Comparison of ENCODE assay signal across 19 cellular contexts in genomic region chr1:38488162-38488898, GRCh38.
DNase-seq lines count a peak whose midpoint lies in the region; ATAC-seq, FAIRE-seq and TF ChIP-seq lines count a peak whose summit lies in the region.
"Had no signal": no experiment of that assay in that cellular context is flagged by ENCODE, and none has a peak within 500 bp of the region (broad histone marks: within the 10 kb centered on the region; RNA-seq: fewer than 3 reads in every experiment).

No MANE protein-coding gene starts in this region.

- peaks cover 23% of the 10 kb centered on the region for H3K4me1 Mint-ChIP-seq in endodermal cell
- H3K4me1 Mint-ChIP-seq: CD4-positive, alpha-beta memory T cell had no signal

- H3K36me3 Mint-ChIP-seq in endodermal cell (ENCODE audit: low read depth), result no peaks in the 10 kb centered on the region
- H3K36me3 Mint-ChIP-seq: CD14-positive monocyte; CD4-positive, alpha-beta memory T cell had no signal

- POLR2A ChIA-PET in HEK293 (lab: Yijun Ruan, JAX) (no interaction called here), K562 (lab: Yijun Ruan, JAX) (interaction anchor here (0.6 kb wide), 1 partner anchor 55 kb away, joined by 3 read pairs; no protein-coding TSS in a partner anchor)

- BruUV-seq in K562 (replicated peaks; lab: Mats Ljungman, UMichigan), result no TSS peak

- WGBS in K562 (ENCODE audit: insufficient coverage, low coverage, missing lambda C conversion rate), result 10% methylated on average over 6 of the region's 6 CpGs
- 78 to 95% methylated on average over 2 to 6 of the region's 6 CpGs for WGBS in endodermal cell (ENCODE audit: insufficient coverage in 1 of 2, insufficient read length in 1 of 2), 2 experiments

- H3K4me3 ChIP-seq in HEK293 (ENCODE audit: low read depth, low read length) (no peak overlapping the region), K562 (no peak overlapping the region), endodermal cell (ENCODE audit: low read length) (no peak overlapping the region), vagina (no peak overlapping the region)
- H3K4me3 ChIP-seq: BLaER1 had no signal

- H3K4me2 ChIP-seq in K562 (ENCODE audit: insufficient read depth, low read length), result no peak overlapping the region
- H3K4me2 ChIP-seq: BLaER1 had no signal

- H3K9me3 Mint-ChIP-seq in endodermal cell, result peaks cover 8% of the 10 kb centered on the region

- no peak overlapping the region for H3K9ac ChIP-seq in K562 (ENCODE audit: insufficient read depth in 1 of 2, low read depth in 2 of 2, low read length in 2 of 2)
- no peak overlapping the region for H3K9ac ChIP-seq in endodermal cell (ENCODE audit: extremely low read depth, low read length, poor library complexity, severe bottlenecking)
- H3K9ac ChIP-seq: BLaER1 had no signal

- H3K9me1 ChIP-seq in K562 (ENCODE audit: control insufficient read depth, insufficient read depth, low read length), result no peaks in the 10 kb centered on the region

- no peaks in the 10 kb centered on the region for H4K20me1 ChIP-seq in K562 (replicated peaks; ENCODE audit: control insufficient read depth, insufficient read depth, low read length)
- H4K20me1 ChIP-seq: BLaER1 had no signal

- CTCF ChIA-PET in HEK293 (lab: Yijun Ruan, JAX), result interaction anchor here (0.5 to 1.0 kb wide), 2 partner anchors 22 to 1563 kb away, joined by 3 read pairs; no protein-coding TSS in a partner anchor
- CTCF ChIA-PET in K562 (lab: Yijun Ruan, JAX; ENCODE audit: low intra/inter-chr PET ratio), result no interaction called here

- no peaks in the 10 kb centered on the region for H3K9me3 ChIP-seq in HEK293 (ENCODE audit: control insufficient read depth, insufficient read depth, low read depth, low read length)
- H3K9me3 ChIP-seq in K562 (replicated peaks; ENCODE audit: control insufficient read depth, insufficient read depth, low read depth, low read length), result no peaks in the 10 kb centered on the region
- H3K9me3 ChIP-seq in endodermal cell (ENCODE audit: control insufficient read depth, low read length), result peaks cover 13% of the 10 kb centered on the region
- H3K9me3 ChIP-seq in vagina, result no peaks in the 10 kb centered on the region
- H3K9me3 ChIP-seq: BLaER1 had no signal

- peaks cover 21% of the 10 kb centered on the region for H3K27me3 Mint-ChIP-seq in endodermal cell (ENCODE audit: insufficient read depth)

- no peak for DNase-seq in K562 (ENCODE audit: extremely low read depth in 1 of 4, low spot score in 3 of 4)
- peak; percentile 7 for DNase-seq in endodermal cell
- DNase-seq in vagina (ENCODE audit: extremely low spot score in 2 of 2), result peak; percentile 20 to 40
- no peak for DNase-seq in AG08395 (ENCODE audit: low spot score)
- no peak for DNase-seq in stimulated activated CD4-positive, alpha-beta T cell treated with anti-CD3 and anti-CD28 coated beads, Interleukin-1b, Interleukin-23, amount 100 ng/mL, for 48 hours
- DNase-seq: CD4-positive, alpha-beta memory T cell; DMS153; DMS79; GDM1; HCEC 1CT; HFFc6; KG1 had no signal

- TF ChIP-seq CTCF in HEK293 (tag by site-specific recombination; IDR thresholded peaks at IDR 0.05) (no peak), K562 (IDR thresholded peaks at IDR 0.05 in 2 of 3, conservative IDR thresholded peaks at IDR 0.05 in 1 of 3; ENCODE audit: insufficient read depth in 2 of 3, low read depth in 1 of 3, low read length in 3 of 3) (no peak), endodermal cell (conservative IDR thresholded peaks at IDR 0.05) (no peak), vagina (IDR thresholded peaks at IDR 0.05) (no peak)

- no peak for TF ChIP-seq RAD21 in K562 (CRISPR knock-in tag; conservative IDR thresholded peaks at IDR 0.05 in 1 of 2, IDR thresholded peaks at IDR 0.05 in 1 of 2)

- no peaks in the 10 kb centered on the region for H3K4me1 ChIP-seq in HEK293 (ENCODE audit: control insufficient read depth, insufficient read depth, low read length)
- H3K4me1 ChIP-seq in K562 (replicated peaks in 1 of 2; ENCODE audit: control insufficient read depth in 2 of 2, insufficient read depth in 2 of 2, low read length in 2 of 2), result no peaks in the 10 kb centered on the region
- H3K4me1 ChIP-seq in endodermal cell (ENCODE audit: control insufficient read depth, insufficient read depth, low read length), result no peaks in the 10 kb centered on the region
- H3K4me1 ChIP-seq in vagina, result no peaks in the 10 kb centered on the region

- in situ Hi-C loops in K562 (cut with MboI), result loop anchor here (5.0 kb wide), 1 partner anchor 94 kb away; no protein-coding TSS in a partner anchor

- H3K79me2 ChIP-seq in K562 (ENCODE audit: control insufficient read depth, insufficient read depth, low read length), result no peaks in the 10 kb centered on the region

- no peak overlapping the region for H3K27ac Mint-ChIP-seq in endodermal cell
- H3K27ac Mint-ChIP-seq: CD14-positive monocyte; CD4-positive, alpha-beta memory T cell; HFFc6 had no signal

- no peak for TF ChIP-seq POLR2A in K562 (conservative IDR thresholded peaks at IDR 0.05)
- no peak for TF ChIP-seq POLR2A in vagina (IDR thresholded peaks at IDR 0.05)

- H3K36me3 ChIP-seq in HEK293 (ENCODE audit: control insufficient read depth in 2 of 2, insufficient read depth in 1 of 2, low read length in 2 of 2) (no peaks in the 10 kb centered on the region), K562 (ENCODE audit: control insufficient read depth, insufficient read depth, low read length) (no peaks in the 10 kb centered on the region), endodermal cell (ENCODE audit: control insufficient read depth, insufficient read depth, low read length) (no peaks in the 10 kb centered on the region), vagina (no peaks in the 10 kb centered on the region)
- H3K36me3 ChIP-seq: BLaER1 had no signal

- H3K4me3 Mint-ChIP-seq in endodermal cell, result no peak overlapping the region
- H3K4me3 Mint-ChIP-seq: CD4-positive, alpha-beta memory T cell; HFFc6; IgD-negative memory B cell had no signal

- H3K27me3 ChIP-seq in K562 (ENCODE audit: control insufficient read depth in 2 of 2, insufficient read depth in 2 of 2, low read length in 2 of 2), result peaks cover 18% of the 10 kb centered on the region in 2 experiments
- no peaks in the 10 kb centered on the region for H3K27me3 ChIP-seq in endodermal cell (ENCODE audit: control insufficient read depth, insufficient read depth, low read length, poor library complexity, severe bottlenecking)
- H3K27me3 ChIP-seq in vagina, result no peaks in the 10 kb centered on the region
- H3K27me3 ChIP-seq: BLaER1 had no signal

- no peak for ATAC-seq in K562
- ATAC-seq in GM19463 (IDR thresholded peaks at IDR 0.05; ENCODE audit: unreplicated experiment), result no peak

- intact Hi-C loops in K562 (cut with micrococcal nuclease) (no loop called here), vagina (cut with DNase I) (no loop called here)

- H2AFZ ChIP-seq in K562 (ENCODE audit: low read depth, low read length), result no peak overlapping the region

- no peak for FAIRE-seq in K562 (lab: Jason Lieb, UNC)
- FAIRE-seq: A204.1, HTR-8/SVneo had no signal

- no peak for TF ChIP-seq EP300 in K562 (IDR thresholded peaks at IDR 0.05; ENCODE audit: low read length)

- H3K27ac ChIP-seq in HEK293 (ENCODE audit: extremely low read depth, low read depth, low read length) (no peak overlapping the region), K562 (ENCODE audit: extremely low read depth, low read depth, low read length) (no peak overlapping the region), endodermal cell (ENCODE audit: low read depth, low read length) (no peak overlapping the region), vagina (no peak overlapping the region)
- H3K27ac ChIP-seq: BLaER1 had no signal

TF ChIP-seq in HEK293, 187 proteins besides CTCF, POLR2A, EP300 and RAD21:
- TF ChIP-seq ZNF548 (tag by site-specific recombination; IDR thresholded peaks at IDR 0.05) (peak; percentile 93), ATF2 (tag by site-specific recombination; IDR thresholded peaks at IDR 0.05; ENCODE audit: low read depth) (peak; percentile 58), ZNF629 (tag by site-specific recombination; IDR thresholded peaks at IDR 0.05) (peak; percentile 25; the same call in 1 of the 2 replicates), SETDB1 (IDR thresholded peaks at IDR 0.05; ENCODE audit: insufficient read length, low read length) (peak; percentile 41), FEZF1 (tag by site-specific recombination; IDR thresholded peaks at IDR 0.05) (no peak)

TF ChIP-seq in K562, 482 proteins besides CTCF, POLR2A, EP300 and RAD21:
- TF ChIP-seq RBM25 (IDR thresholded peaks at IDR 0.05; ENCODE audit: low read depth, low read length, severe bottlenecking) (peak; percentile 4), ATF3 (IDR thresholded peaks at IDR 0.05) (peak; percentile 69), ATF3 (CRISPR knock-in tag; conservative IDR thresholded peaks at IDR 0.05) (no peak), ZNF282 (CRISPR knock-in tag; IDR thresholded peaks at IDR 0.05) (no peak), ZNF121 (CRISPR knock-in tag; conservative IDR thresholded peaks at IDR 0.05) (no peak), RHOXF2B (CRISPR knock-in tag; conservative IDR thresholded peaks at IDR 0.05) (no peak), KDM4B (IDR thresholded peaks at IDR 0.05; ENCODE audit: borderline replicate concordance in 2 of 2, low read depth in 1 of 2) (no peak), SNAPC5 (CRISPR knock-in tag; IDR thresholded peaks at IDR 0.05) (no peak), FOXJ2 (tag; IDR thresholded peaks at IDR 0.05) (no peak)

Comparison
In these comparisons a context has a peak if more than half of its experiments do, and no peak if none do; other contexts are left out.
1. DNase-seq: peak in endodermal cell (single experiment) and vagina (2 of 2); none in K562 (0 of 4), AG08395 (single experiment) and stimulated activated CD4-positive, alpha-beta T cell treated with anti-CD3 and anti-CD28 coated beads, Interleukin-1b, Interleukin-23, amount 100 ng/mL, for 48 hours (single experiment).
2. Of the 44 proteins assayed by ChIP-seq in both K562 and HEK293: peak only in K562: none; only in HEK293: ATF2 and SETDB1; in both: none; in neither: 42.